8 cellular contexts compared by ENCODE assay signal in the genomic region with DNA sequence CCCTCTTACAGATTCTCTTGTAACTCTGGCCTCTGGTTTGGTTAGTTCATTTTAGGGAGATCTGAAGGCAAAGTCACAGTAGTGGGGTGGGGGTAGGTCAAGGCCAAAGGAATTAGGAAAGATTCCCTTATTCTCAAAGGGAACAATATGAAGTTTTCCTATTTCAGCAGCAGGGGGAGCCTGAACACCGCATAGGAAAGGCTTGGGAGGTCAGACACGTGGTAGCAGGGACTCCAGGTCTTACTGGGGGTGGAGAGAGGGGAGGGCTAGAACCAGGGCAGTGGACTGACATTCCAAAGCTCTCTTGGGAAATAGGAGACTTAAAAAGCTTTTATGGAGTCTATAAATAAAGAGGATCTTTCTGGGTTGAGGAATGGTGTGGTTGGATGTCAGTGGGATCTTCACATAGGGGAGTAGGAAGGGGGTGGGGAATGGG. TPM values are rescaled to one million over a fixed set of nuclear protein-coding genes. Genes with fewer than 3 reads are reported as not detected.
DNase-seq lines count a peak whose midpoint lies in the region; ATAC-seq and TF ChIP-seq lines count a peak whose summit lies in the region.

No MANE protein-coding gene starts in this region.

- H3K9ac ChIP-seq in HUES48 (ENCODE audit: low read depth, low read length): 0 out of 2 replicates have a peak overlapping the region, but pooled peaks have one; percentile 58

- H3K4me1 Mint-ChIP-seq in CD8-positive, alpha-beta T cell (ENCODE audit: low read depth): peaks cover 44% of the 10 kb centered on the region

- peak; percentile 72 for TF ChIP-seq CTCF in CD8-positive, alpha-beta T cell (IDR thresholded peaks at IDR 0.05)
- peak; percentile 44 for TF ChIP-seq CTCF in mucosa of descending colon (IDR thresholded peaks at IDR 0.05)

- H3K27me3 Mint-ChIP-seq in CD8-positive, alpha-beta T cell (ENCODE audit: low read depth): no peaks in the 10 kb centered on the region

- no peaks in the 10 kb centered on the region for H3K9me3 ChIP-seq in CD8-positive, alpha-beta T cell (ENCODE audit: low read length)
- H3K9me3 ChIP-seq in HUES48 (ENCODE audit: control insufficient read depth, insufficient read depth, low read length) (no peaks in the 10 kb centered on the region), mucosa of descending colon (no peaks in the 10 kb centered on the region)

- intact Hi-C loops in CD8-positive, alpha-beta T cell (cut with DNase I, micrococcal nuclease): loop anchor here (1.0 to 5.0 kb wide), 11 partner anchors 33 to 608 kb away; a partner anchor contains a TSS
- intact Hi-C loops in mucosa of descending colon (cut with DNase I, micrococcal nuclease): no loop called here

- TF ChIP-seq POLR2A in erythroblast (IDR thresholded peaks at IDR 0.05; ENCODE audit: low read length): no peak

- POLR2A ChIA-PET in CD8-positive, alpha-beta T cell (lab: Charles Lee): interaction anchor here (0.6 to 5.7 kb wide), 8 partner anchors 8 to 380 kb away, joined by 3 to 135 read pairs (median 24); a partner anchor contains a TSS

- H3K27me3 ChIP-seq in CD8-positive, alpha-beta T cell (ENCODE audit: insufficient read depth, low read length): no peaks in the 10 kb centered on the region
- no peaks in the 10 kb centered on the region for H3K27me3 ChIP-seq in HUES48 (ENCODE audit: control insufficient read depth, insufficient read depth, low read length)

- peaks cover 4% of the 10 kb centered on the region for H3K36me3 ChIP-seq in CD8-positive, alpha-beta T cell (ENCODE audit: insufficient read depth, low read length)
- H3K36me3 ChIP-seq in HUES48 (ENCODE audit: control insufficient read depth, insufficient read depth, low read length): peaks cover 28% of the 10 kb centered on the region
- H3K36me3 ChIP-seq in mucosa of descending colon (ENCODE audit: low read depth): peaks cover 4% of the 10 kb centered on the region

- no peak overlapping the region for H3K27ac ChIP-seq in CD8-positive, alpha-beta T cell (ENCODE audit: low read depth, low read length)
- peak overlapping the region; percentile 84 for H3K27ac ChIP-seq in HUES48 (ENCODE audit: low read depth, low read length)

- CTCF ChIA-PET in CD8-positive, alpha-beta T cell (lab: Charles Lee): interaction anchor here (0.6 to 7.3 kb wide), 41 partner anchors 8 to 381 kb away, joined by 3 to 91 read pairs (median 5); a partner anchor contains a TSS

- no peak for ATAC-seq in CD8-positive, alpha-beta T cell
- ATAC-seq in mucosa of descending colon (peak; percentile 35), GM18858 (IDR thresholded peaks at IDR 0.05; ENCODE audit: unreplicated experiment) (no peak)

- no peaks in the 10 kb centered on the region for H3K9me3 Mint-ChIP-seq in CD8-positive, alpha-beta T cell

- H3K36me3 Mint-ChIP-seq in CD8-positive, alpha-beta T cell: peaks cover 48% of the 10 kb centered on the region

- H3K4me3 ChIP-seq in CD8-positive, alpha-beta T cell (ENCODE audit: low read depth, low read length): no peak overlapping the region
- H3K4me3 ChIP-seq in HUES48 (ENCODE audit: low read depth, low read length) (peak overlapping the region; percentile 98), mucosa of descending colon (no peak overlapping the region)

- H3K27ac Mint-ChIP-seq in CD8-positive, alpha-beta T cell: peak overlapping the region; percentile 99

- peak in 6 of 7 experiments; percentile 34 to 74 (median 58) for DNase-seq in CD8-positive, alpha-beta T cell
- DNase-seq in NOMO-1 treated with dmso at 0.1 percent for 144 hours (lab: John Stamatoyannopoulos, UW; ENCODE audit: unreplicated experiment) (peak; percentile 59), activated T-cell treated with anti-CD3 and anti-CD28 coated beads for 48 hours (ENCODE audit: low read depth) (peak; percentile 29), erythroblast (lab: John Stamatoyannopoulos, UW) (peak; percentile 86 to 90), mucosa of descending colon (peak; percentile 61 to 64 (median 62))
- DNase-seq in stimulated activated naive CD4-positive, alpha-beta T cell treated with Interleukin-2 at 50 U/mL for 16 hours (lab: John Stamatoyannopoulos, UW): peak; percentile 44

- H3K4me3 Mint-ChIP-seq in CD8-positive, alpha-beta T cell: peak overlapping the region; percentile 98

- peaks cover 30% of the 10 kb centered on the region for H3K4me1 ChIP-seq in CD8-positive, alpha-beta T cell (ENCODE audit: insufficient read depth, low read length)
- H3K4me1 ChIP-seq in HUES48 (ENCODE audit: control insufficient read depth, insufficient read depth, low read length) (peaks cover 14% of the 10 kb centered on the region), mucosa of descending colon (ENCODE audit: low read depth) (peaks cover 16% of the 10 kb centered on the region)

RNA-seq across cellular contexts. Expression of a gene that starts 1.3 kb away (rescaled TPM):
- 1 to 10 TPM; 9.0 TPM for total RNA-seq in CD8-positive, alpha-beta T cell
- total RNA-seq in mucosa of descending colon: 10 to 100 TPM in 1 of 3 donors, 1 to 10 TPM in 2; 5.0 to 11.8 (median 5.4) TPM

RNA-seq across cellular contexts. Expression of a gene that starts 2.9 kb away (rescaled TPM):
- total RNA-seq in CD8-positive, alpha-beta T cell: 1,000 to 10,000 TPM; 5,791 to 5,914 TPM
- 1,000 to 10,000 TPM; 2,763 to 3,198 (median 3,152) TPM for total RNA-seq in mucosa of descending colon

RNA-seq across cellular contexts. Expression of a gene that starts 8.7 kb away (rescaled TPM):
- 10 to 100 TPM; 82.4 to 83.0 TPM for total RNA-seq in CD8-positive, alpha-beta T cell
- 10 to 100 TPM; 44.9 to 75.7 (median 52.0) TPM for total RNA-seq in mucosa of descending colon

RNA-seq across cellular contexts. Expression of a gene that starts 15.0 kb away (rescaled TPM):
- 10 to 100 TPM; 61.6 to 62.4 TPM for total RNA-seq in CD8-positive, alpha-beta T cell
- 10 to 100 TPM; 61.7 to 94.9 (median 90.3) TPM for total RNA-seq in mucosa of descending colon

RNA-seq across cellular contexts. Expression of a gene that starts 33.0 kb away (rescaled TPM):
- total RNA-seq in CD8-positive, alpha-beta T cell: 1 to 10 TPM; 4.0 to 5.9 TPM
- 10 to 100 TPM; 13.0 to 39.8 (median 22.7) TPM for total RNA-seq in mucosa of descending colon

Comparison
In these comparisons a context has a peak if more than half of its experiments do, and no peak if none do; other contexts are left out.
1. DNase-seq: peak in every context shown above with its lines; median percentile 88 in erythroblast; 62 in mucosa of descending colon; 59 in NOMO-1 treated with dmso at 0.1 percent for 144 hours; 58 in CD8-positive, alpha-beta T cell; 44 in stimulated activated naive CD4-positive, alpha-beta T cell treated with Interleukin-2 at 50 U/mL for 16 hours; 29 in activated T-cell treated with anti-CD3 and anti-CD28 coated beads for 48 hours.
2. intact Hi-C loops: an anchor here in CD8-positive, alpha-beta T cell (1.0 to 5.0 kb wide); none called in mucosa of descending colon.